ENCODE assay signal across 8 cellular contexts in genomic region chr15:79595995-79596622, GRCh38.
DNase-seq lines count a peak whose midpoint lies in the region; ATAC-seq and TF ChIP-seq lines count a peak whose summit lies in the region.

No MANE protein-coding gene starts in this region.

- intact Hi-C loops in right lobe of liver (cut with DNase I), result no loop called here

- ATAC-seq in GM18517 (IDR thresholded peaks at IDR 0.05; ENCODE audit: unreplicated experiment), result peak; percentile 94
- ATAC-seq in HG02884 (IDR thresholded peaks at IDR 0.05; ENCODE audit: unreplicated experiment), result peak; percentile 87
- peak; percentile 100 for ATAC-seq in right lobe of liver
- peak; percentile 98 for ATAC-seq in stimulated activated naive CD8-positive, alpha-beta T cell treated with anti-CD3 and anti-CD28 coated beads, Interleukin-15, Interleukin-2, amounts not matched to agents 100 U/mL and 50 U/mL, for 24 hours

- TF ChIP-seq CTCF in right lobe of liver (IDR thresholded peaks at IDR 0.05), result peak; percentile 90 to 96 (median 94)

- no peaks in the 10 kb centered on the region for H3K36me3 ChIP-seq in right lobe of liver

- no peaks in the 10 kb centered on the region for H3K9me3 ChIP-seq in right lobe of liver

- no peak overlapping the region for H3K4me3 ChIP-seq in right lobe of liver

- H3K27me3 ChIP-seq in right lobe of liver, result no peaks in the 10 kb centered on the region

- no peaks in the 10 kb centered on the region for H3K4me1 ChIP-seq in right lobe of liver

- 22% methylated on average over 4 of the region's 4 CpGs for WGBS in right lobe of liver (ENCODE audit: insufficient coverage, low coverage, low lambda C conversion rate, missing lambda C conversion rate)

- in situ Hi-C loops in SK-MEL-5 (cut with HindIII; ENCODE audit: low pct_unique_long_range_greater_than_20kb, low sequenced_read_pairs), result no loop called here

- no peak overlapping the region for H3K27ac ChIP-seq in right lobe of liver

- no peak for TF ChIP-seq POLR2A in right lobe of liver (IDR thresholded peaks at IDR 0.05)

- peak; percentile 25 for DNase-seq in Ammon's horn (ENCODE audit: low spot score)
- peak; percentile 81 for DNase-seq in NCI-H128 (lab: John Stamatoyannopoulos, UW; ENCODE audit: unreplicated experiment)
- DNase-seq in SK-MEL-5 (ENCODE audit: low read depth, low spot score), result peak; percentile 98
- DNase-seq in cerebellar cortex (ENCODE audit: low spot score), result peak; percentile 82
- peak; percentile 38 to 71 (median 64) for DNase-seq in right lobe of liver
- DNase-seq in stimulated activated naive CD8-positive, alpha-beta T cell treated with anti-CD3 and anti-CD28 coated beads, Interleukin-15, Interleukin-2, amounts not matched to agents 100 U/mL and 50 U/mL, for 24 hours, result peak; percentile 49

Comparison
In these comparisons a context has a peak if more than half of its experiments do, and no peak if none do; other contexts are left out.
1. DNase-seq: peak in every context shown above with its lines; median percentile 98 in SK-MEL-5; 82 in cerebellar cortex; 81 in NCI-H128; 64 in right lobe of liver; 49 in stimulated activated naive CD8-positive, alpha-beta T cell treated with anti-CD3 and anti-CD28 coated beads, Interleukin-15, Interleukin-2, amounts not matched to agents 100 U/mL and 50 U/mL, for 24 hours; 25 in Ammon's horn.